ENCODE assay signal across 19 cellular contexts in genomic region chr13:95217920-95218830, GRCh38.
"Had no signal": no experiment of that assay in that cellular context is flagged by ENCODE, and none has a peak within 500 bp of the region (broad histone marks: within the 10 kb centered on the region; RNA-seq: fewer than 3 reads in every experiment).

No MANE protein-coding gene starts in this region.

- H3K4me1 ChIP-seq: pancreas, tibial nerve, vagina had no signal

- H3K27me3 ChIP-seq: pancreas, tibial nerve, vagina had no signal

- DNase-seq: activated CD4-positive, CD25-positive, alpha-beta regulatory T cell treated with anti-CD3 and anti-CD28 coated beads, Interleukin-2, amount 50 U/mL, for 72 hours; activated effector memory CD4-positive, alpha-beta T cell treated with Interleukin-2 at 50 U/mL for 16 hours; activated naive CD4-positive, alpha-beta T cell treated with anti-CD3 and anti-CD28 coated beads, Interleukin-2, amount 50 U/mL, for 16 hours; islet precursor cell; mucosa of descending colon; naive thymus-derived CD4-positive, alpha-beta T cell; pancreas; retina; stimulated activated CD4-positive, alpha-beta T cell treated with anti-CD3 and anti-CD28 coated beads, Interleukin-2, amount 100 ng/mL, for 48 hours; stimulated activated naive B cell treated with anti-CD40 and anti-IgM and Interleukin-4, amounts not matched to agents 10 μg/mL and 1 μg/mL and 100 μg/mL, for 72 hours; substantia nigra; T-helper 9 cell had no signal

- ATAC-seq: esophagus mucosa; mucosa of descending colon; naive thymus-derived CD4-positive, alpha-beta T cell; stimulated activated naive B cell treated with anti-CD40 and anti-IgM and Interleukin-4, amounts not matched to agents 10 μg/mL and 1 μg/mL and 100 μg/mL, for 72 hours had no signal

- H3K4me3 ChIP-seq: lung, mucosa of descending colon, pancreas, tibial nerve, vagina had no signal

- FAIRE-seq: astrocyte, bronchial epithelial cell, endometrium, pancreas had no signal

- H3K36me3 ChIP-seq: pancreas, tibial nerve, vagina had no signal

- H3K27me3 Mint-ChIP-seq: naive thymus-derived CD4-positive, alpha-beta T cell; stimulated activated naive B cell treated with anti-CD40 and anti-IgM and Interleukin-4, amounts not matched to agents 10 μg/mL and 1 μg/mL and 100 μg/mL, for 72 hours had no signal

- H3K4me3 Mint-ChIP-seq: naive thymus-derived CD4-positive, alpha-beta T cell; stimulated activated naive B cell treated with anti-CD40 and anti-IgM and Interleukin-4, amounts not matched to agents 10 μg/mL and 1 μg/mL and 100 μg/mL, for 72 hours had no signal

- H3K9me3 Mint-ChIP-seq: naive thymus-derived CD4-positive, alpha-beta T cell; stimulated activated naive B cell treated with anti-CD40 and anti-IgM and Interleukin-4, amounts not matched to agents 10 μg/mL and 1 μg/mL and 100 μg/mL, for 72 hours had no signal

- H3K27ac ChIP-seq: pancreas, tibial nerve, vagina had no signal

- H3K9me3 ChIP-seq: mucosa of descending colon, pancreas, tibial nerve, vagina had no signal

- H3K27ac Mint-ChIP-seq: naive thymus-derived CD4-positive, alpha-beta T cell had no signal
